8 cellular contexts compared by ENCODE assay signal in genomic region chr19:33521480-33522370, GRCh38. TPM values are rescaled to one million over a fixed set of nuclear protein-coding genes. Genes with fewer than 3 reads are reported as not detected.
DNase-seq lines count a peak whose midpoint lies in the region; ATAC-seq and TF ChIP-seq lines count a peak whose summit lies in the region.

Gene PEPD, minus strand, starts transcription at chr19:33521791. Its CDS starts 31 bp downstream, at chr19:33521760.

- peak within 1 kb of the TSS; percentile 50 for H3K27ac Mint-ChIP-seq in activated CD8-positive, alpha-beta T cell treated with anti-CD3 and anti-CD28 coated beads, Interleukin-2, amount 10 ng/mL, durations not matched to agents 7 days and 5 days

- peak; percentile 97 for DNase-seq in NCI-H82 (lab: John Stamatoyannopoulos, UW)
- peak; percentile 89 for DNase-seq in activated CD8-positive, alpha-beta T cell treated with anti-CD3 and anti-CD28 coated beads, Interleukin-2, amount 10 ng/mL, durations not matched to agents 7 days and 5 days
- peak; percentile 66 for DNase-seq in effector CD4-positive, alpha-beta T cell
- peak; percentile 90 to 91 for DNase-seq in lung microvascular endothelial cell (ENCODE audit: low read depth in 2 of 2)
- peak; percentile 73 to 77 (median 76) for DNase-seq in stimulated activated CD4-positive, alpha-beta T cell treated with anti-CD3 and anti-CD28 coated beads, TNF-alpha, amount 100 ng/mL, for 4 hours (ENCODE audit: low read depth in 3 of 3)

- H3K36me3 Mint-ChIP-seq in activated CD8-positive, alpha-beta T cell treated with anti-CD3 and anti-CD28 coated beads, Interleukin-2, amount 10 ng/mL, durations not matched to agents 7 days and 5 days (ENCODE audit: low read depth) = no peaks in the 10 kb centered on the region

- H3K9me3 Mint-ChIP-seq in activated CD8-positive, alpha-beta T cell treated with anti-CD3 and anti-CD28 coated beads, Interleukin-2, amount 10 ng/mL, durations not matched to agents 7 days and 5 days (ENCODE audit: insufficient read depth) = no peaks in the 10 kb centered on the region

- CTCF ChIA-PET in activated CD8-positive, alpha-beta T cell treated with anti-CD3 and anti-CD28 coated beads, Interleukin-2, amount 10 ng/mL, durations not matched to agents 7 days and 5 days (lab: Charles Lee) = interaction anchor here (1.9 to 2.4 kb wide), 2 partner anchors 12 to 90 kb away, joined by 5 to 7 read pairs; no protein-coding TSS in a partner anchor

- peaks cover 2% of the 10 kb centered on the region for H3K27me3 Mint-ChIP-seq in activated CD8-positive, alpha-beta T cell treated with anti-CD3 and anti-CD28 coated beads, Interleukin-2, amount 10 ng/mL, durations not matched to agents 7 days and 5 days (ENCODE audit: low read depth)

- H3K4me1 Mint-ChIP-seq in activated CD8-positive, alpha-beta T cell treated with anti-CD3 and anti-CD28 coated beads, Interleukin-2, amount 10 ng/mL, durations not matched to agents 7 days and 5 days (ENCODE audit: low read depth) = peaks cover 24% of the 10 kb centered on the region

- no peak for TF ChIP-seq CTCF in C4-2B (conservative IDR thresholded peaks at IDR 0.05)

- H3K27ac ChIP-seq in C4-2B = peak within 1 kb of the TSS; percentile 58

- POLR2A ChIA-PET in activated CD8-positive, alpha-beta T cell treated with anti-CD3 and anti-CD28 coated beads, Interleukin-2, amount 10 ng/mL, durations not matched to agents 7 days and 5 days (lab: Charles Lee) = interaction anchor here (0.5 to 2.8 kb wide), 5 partner anchors 11 to 149 kb away, joined by 3 to 11 read pairs (median 3); partner anchors contain the start of gene CEBPG

- H3K4me3 Mint-ChIP-seq in activated CD8-positive, alpha-beta T cell treated with anti-CD3 and anti-CD28 coated beads, Interleukin-2, amount 10 ng/mL, durations not matched to agents 7 days and 5 days = peak within 1 kb of the TSS; percentile 83

- ATAC-seq in GM19372 (IDR thresholded peaks at IDR 0.05; ENCODE audit: low read depth, unreplicated experiment) (peak; percentile 83), HG03571 (IDR thresholded peaks at IDR 0.05; ENCODE audit: unreplicated experiment) (peak; percentile 89)
- peak; percentile 92 for ATAC-seq in activated CD8-positive, alpha-beta T cell treated with anti-CD3 and anti-CD28 coated beads, Interleukin-2, amount 10 ng/mL, durations not matched to agents 7 days and 5 days

RNA-seq across cellular contexts. Expression of gene PEPD, which starts in this region (rescaled TPM):
- total RNA-seq in activated CD8-positive, alpha-beta T cell treated with anti-CD3 and anti-CD28 coated beads, Interleukin-2, amount 10 ng/mL, durations not matched to agents 7 days and 5 days = 10 to 100 TPM; 27.9 to 30.5 TPM
- total RNA-seq in lung microvascular endothelial cell = 61.7 and 89.3 TPM in 2 replicates

Comparison
In these comparisons a context has a peak if more than half of its experiments do, and no peak if none do; other contexts are left out.
1. Peak in every context shown above with its lines: DNase-seq, ATAC-seq and H3K27ac ChIP-seq.